Comparison of ENCODE assay signal across 8 cellular contexts in the genomic region with DNA sequence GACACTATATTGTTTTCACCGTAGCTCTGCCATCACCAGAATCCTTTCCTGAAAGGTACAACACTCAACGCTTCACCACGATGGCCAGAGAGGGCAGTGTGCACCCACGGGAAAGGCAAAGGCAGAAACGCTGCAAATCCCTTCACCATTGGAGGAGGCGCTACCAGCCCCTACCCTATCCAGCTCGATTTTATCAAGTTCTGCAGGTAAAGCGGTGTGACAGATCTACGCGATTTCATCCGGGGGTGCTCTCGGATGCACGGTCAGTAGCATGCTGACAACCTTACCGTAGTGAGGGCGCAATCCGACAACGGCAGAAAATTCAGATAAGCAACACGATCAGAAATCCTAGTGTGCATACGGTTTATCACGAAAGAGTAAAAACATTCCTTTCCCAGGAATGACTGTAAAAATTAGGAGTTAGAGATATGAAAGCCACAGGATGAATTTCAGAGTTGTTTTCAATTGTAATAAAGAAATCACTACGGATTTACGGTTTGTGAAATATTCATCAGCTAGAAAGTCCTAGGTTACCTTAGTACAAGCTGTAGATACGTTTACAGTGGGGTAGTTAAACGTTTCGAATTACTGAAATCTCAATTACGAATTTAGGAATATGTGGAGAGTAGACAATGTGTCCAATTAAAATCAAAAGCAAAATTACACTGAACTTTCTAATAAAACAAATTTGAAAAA. TPM values are rescaled to one million over a fixed set of nuclear protein-coding genes. Genes with fewer than 3 reads are reported as not detected.
DNase-seq lines count a peak whose midpoint lies in the region; ATAC-seq and TF ChIP-seq lines count a peak whose summit lies in the region.

No MANE protein-coding gene starts in this region.

- no peaks in the 10 kb centered on the region for H3K27me3 ChIP-seq in foreskin keratinocyte

- peak; percentile 79 for ATAC-seq in foreskin keratinocyte

- H3K27ac ChIP-seq in foreskin keratinocyte: peak overlapping the region; percentile 51

- TF ChIP-seq CTCF in LNCaP clone FGC (IDR thresholded peaks at IDR 0.05; ENCODE audit: control insufficient read depth, extremely low read depth, insufficient read depth): peak; percentile 99
- peak; percentile 98 for TF ChIP-seq CTCF in foreskin keratinocyte (conservative IDR thresholded peaks at IDR 0.05)

- peaks cover 30% of the 10 kb centered on the region for H3K4me1 ChIP-seq in foreskin keratinocyte

- DNase-seq in GDM1 (lab: John Stamatoyannopoulos, UW) (peak; percentile 71), H4 (ENCODE audit: low spot score) (peak; percentile 90), LNCaP clone FGC (ENCODE audit: low read depth) (peak; percentile 76), SHP77 (lab: John Stamatoyannopoulos, UW) (peak; percentile 97 to 98), activated gamma-delta T cell (lab: John Stamatoyannopoulos, UW) (peak; percentile 33), foreskin keratinocyte (peak; percentile 71 to 86), non-pigmented ciliary epithelial cell (ENCODE audit: low read depth) (peak; percentile 68), superior temporal gyrus (ENCODE audit: extremely low spot score) (peak; percentile 94)

- peak overlapping the region; percentile 69 for H3K4me3 ChIP-seq in LNCaP clone FGC (ENCODE audit: low read depth, low read length)

RNA-seq across cellular contexts. Expression of a gene that starts 1.8 kb away (rescaled TPM):
- 58.7 and 69.8 TPM in 2 replicates for total RNA-seq in H4 (2014; rRNA removed; shearing (Covaris generic))
- total RNA-seq in foreskin keratinocyte: 57.4 and 73.3 TPM in 2 replicates
- polyA plus RNA-seq in foreskin keratinocyte: 35.2 and 48.4 TPM in 2 replicates

Comparison
In these comparisons a context has a peak if more than half of its experiments do, and no peak if none do; other contexts are left out.
1. Peak in every context shown above with its lines: DNase-seq, ATAC-seq, H3K4me3 ChIP-seq and H3K27ac ChIP-seq.
2. DNase-seq: peak in every context shown above with its lines; median percentile 98 in SHP77; 94 in superior temporal gyrus; 90 in H4; 78 in foreskin keratinocyte; 76 in LNCaP clone FGC; 71 in GDM1; 68 in non-pigmented ciliary epithelial cell; 33 in activated gamma-delta T cell.